15 cellular contexts compared by ENCODE assay signal in genomic region chr19:56170261-56170660, GRCh38. TPM values are rescaled to one million over a fixed set of nuclear protein-coding genes. Genes with fewer than 3 reads are reported as not detected.
DNase-seq lines count a peak whose midpoint lies in the region; ATAC-seq, FAIRE-seq and TF ChIP-seq lines count a peak whose summit lies in the region.
"Had no signal": no experiment of that assay in that cellular context is flagged by ENCODE, and none has a peak within 500 bp of the region (broad histone marks: within the 10 kb centered on the region; RNA-seq: fewer than 3 reads in every experiment).

No MANE protein-coding gene starts in this region.

- H3K9ac ChIP-seq in smooth muscle cell (ENCODE audit: low read depth): no peak overlapping the region
- H3K9ac ChIP-seq: parathyroid adenoma had no signal

- TF ChIP-seq CTCF in heart left ventricle (IDR thresholded peaks at IDR 0.05): no peak
- no peak for TF ChIP-seq CTCF in RWPE2 (IDR thresholded peaks at IDR 0.05; ENCODE audit: poor library complexity, severe bottlenecking)
- TF ChIP-seq CTCF in smooth muscle cell (IDR thresholded peaks at IDR 0.05; ENCODE audit: borderline replicate concordance, insufficient read depth, poor library complexity, severe bottlenecking): no peak

- H3K79me2 ChIP-seq in smooth muscle cell (ENCODE audit: low read depth): no peaks in the 10 kb centered on the region
- H3K79me2 ChIP-seq: parathyroid adenoma had no signal

- peaks cover 4% of the 10 kb centered on the region for H3K27me3 Mint-ChIP-seq in activated T-helper 1 cell treated with anti-CD3 and anti-CD28 coated beads, Interleukin-12 subunit alpha, Interleukin-12 subunit beta, Interleukin-2, Interleukin-4 antibody, amounts not matched to agents 30 ng/mL and 10 ng/mL and 1 ng/mL, durations not matched to agents 14 hours and 24 hours and 36 hours (ENCODE audit: insufficient read depth)

- FAIRE-seq in urothelium cell line (lab: Jason Lieb, UNC): peak; percentile 79
- FAIRE-seq: kidney had no signal

- H3K4me3 Mint-ChIP-seq in activated T-helper 1 cell treated with anti-CD3 and anti-CD28 coated beads, Interleukin-12 subunit alpha, Interleukin-12 subunit beta, Interleukin-2, Interleukin-4 antibody, amounts not matched to agents 30 ng/mL and 10 ng/mL and 1 ng/mL, durations not matched to agents 14 hours and 24 hours and 36 hours: no peak overlapping the region
- H3K4me3 Mint-ChIP-seq: activated CD8-positive, alpha-beta T cell treated with anti-CD3 and anti-CD28 coated beads for 36 hours had no signal

- peaks cover 0 to 9% (median 6%) of the 10 kb centered on the region in 9 donors for H3K27me3 ChIP-seq in heart left ventricle
- H3K27me3 ChIP-seq in RWPE2 (ENCODE audit: insufficient read depth, poor library complexity, severe bottlenecking): no peaks in the 10 kb centered on the region
- H3K27me3 ChIP-seq in smooth muscle cell (ENCODE audit: low read depth): no peaks in the 10 kb centered on the region

- H3K4me1 ChIP-seq in heart left ventricle (peaks cover 0 to 6% (median 0%) of the 10 kb centered on the region in 12 donors), RWPE2 (ENCODE audit: insufficient read depth, poor library complexity, severe bottlenecking) (peaks cover 5% of the 10 kb centered on the region), smooth muscle cell (ENCODE audit: low read depth) (peaks cover under 1% of the 10 kb centered on the region)
- H3K4me1 ChIP-seq: parathyroid adenoma had no signal

- H3K27ac ChIP-seq in heart left ventricle (peak overlapping the region in 3 of 12 donors; percentile 5 to 46 (median 28)), RWPE2 (ENCODE audit: poor library complexity, severe bottlenecking) (no peak overlapping the region), smooth muscle cell (ENCODE audit: low read depth) (no peak overlapping the region)
- H3K27ac ChIP-seq: esophagus muscularis mucosa, parathyroid adenoma had no signal

- no peak for TF ChIP-seq POLR2A in heart left ventricle (IDR thresholded peaks at IDR 0.05)

- H3K36me3 Mint-ChIP-seq in activated T-helper 1 cell treated with anti-CD3 and anti-CD28 coated beads, Interleukin-12 subunit alpha, Interleukin-12 subunit beta, Interleukin-2, Interleukin-4 antibody, amounts not matched to agents 30 ng/mL and 10 ng/mL and 1 ng/mL, durations not matched to agents 14 hours and 24 hours and 36 hours (ENCODE audit: low read depth): no peaks in the 10 kb centered on the region

- H3K36me3 ChIP-seq in heart left ventricle: no peaks in the 10 kb centered on the region
- H3K36me3 ChIP-seq in RWPE2 (ENCODE audit: low read depth): no peaks in the 10 kb centered on the region
- H3K36me3 ChIP-seq in smooth muscle cell (ENCODE audit: low read depth): no peaks in the 10 kb centered on the region
- H3K36me3 ChIP-seq: esophagus muscularis mucosa had no signal

- no peak overlapping the region for H3K27ac Mint-ChIP-seq in activated T-helper 1 cell treated with anti-CD3 and anti-CD28 coated beads, Interleukin-12 subunit alpha, Interleukin-12 subunit beta, Interleukin-2, Interleukin-4 antibody, amounts not matched to agents 30 ng/mL and 10 ng/mL and 1 ng/mL, durations not matched to agents 14 hours and 24 hours and 36 hours
- H3K27ac Mint-ChIP-seq: activated CD8-positive, alpha-beta T cell treated with anti-CD3 and anti-CD28 coated beads for 36 hours had no signal

- ATAC-seq in heart left ventricle (peak; percentile 30 to 92 (median 46)), Right ventricle myocardium inferior (no peak), RWPE2 (ENCODE audit: low read depth) (peak; percentile 97)
- ATAC-seq: activated CD8-positive, alpha-beta T cell treated with anti-CD3 and anti-CD28 coated beads for 36 hours had no signal

- H3K4me1 Mint-ChIP-seq in activated T-helper 1 cell treated with anti-CD3 and anti-CD28 coated beads, Interleukin-12 subunit alpha, Interleukin-12 subunit beta, Interleukin-2, Interleukin-4 antibody, amounts not matched to agents 30 ng/mL and 10 ng/mL and 1 ng/mL, durations not matched to agents 14 hours and 24 hours and 36 hours (ENCODE audit: low read depth): no peaks in the 10 kb centered on the region

- no peaks in the 10 kb centered on the region for H3F3A ChIP-seq in smooth muscle cell (ENCODE audit: low read depth)

- no peaks in the 10 kb centered on the region for H4K20me1 ChIP-seq in smooth muscle cell (ENCODE audit: low read depth)

- WGBS in heart left ventricle, 4 donors: 42 to 55% (median 49%) methylated on average over 14 of the region's 14 CpGs
- WGBS in smooth muscle cell (ENCODE audit: low lambda C conversion rate): 82% methylated on average over 14 of the region's 14 CpGs

- H3K9me3 Mint-ChIP-seq in activated T-helper 1 cell treated with anti-CD3 and anti-CD28 coated beads, Interleukin-12 subunit alpha, Interleukin-12 subunit beta, Interleukin-2, Interleukin-4 antibody, amounts not matched to agents 30 ng/mL and 10 ng/mL and 1 ng/mL, durations not matched to agents 14 hours and 24 hours and 36 hours: no peaks in the 10 kb centered on the region
- H3K9me3 Mint-ChIP-seq: activated CD8-positive, alpha-beta T cell treated with anti-CD3 and anti-CD28 coated beads for 36 hours had no signal

- no peak overlapping the region for H3K4me3 ChIP-seq in heart left ventricle
- H3K4me3 ChIP-seq in RWPE2 (ENCODE audit: severe bottlenecking): no peak overlapping the region
- H3K4me3 ChIP-seq in smooth muscle cell: no peak overlapping the region
- H3K4me3 ChIP-seq: esophagus muscularis mucosa had no signal

- no peak overlapping the region for H2AFZ ChIP-seq in smooth muscle cell (ENCODE audit: low read depth)
- H2AFZ ChIP-seq: parathyroid adenoma had no signal

- DNase-seq in heart left ventricle (peak in 3 of 5 donors; percentile 35 to 50 (median 45)), Right ventricle myocardium inferior (ENCODE audit: missing footprints) (no peak), RWPE2 (ENCODE audit: low spot score) (peak; percentile 86), glomerular visceral epithelial cell (ENCODE audit: extremely low spot score) (peak; percentile 90), urothelium cell line (ENCODE audit: low spot score) (peak; percentile 82), midbrain (lab: John Stamatoyannopoulos, UW) (no peak), smooth muscle cell (lab: John Stamatoyannopoulos, UW; ENCODE audit: unreplicated experiment) (no peak)
- DNase-seq in activated T-helper 1 cell treated with anti-CD3 and anti-CD28 coated beads, Interleukin-12 subunit alpha, Interleukin-12 subunit beta, Interleukin-2, Interleukin-4 antibody, amounts not matched to agents 30 ng/mL and 10 ng/mL and 1 ng/mL, durations not matched to agents 14 hours and 24 hours and 36 hours (ENCODE audit: low spot score): no peak
- DNase-seq: activated CD8-positive, alpha-beta T cell treated with anti-CD3 and anti-CD28 coated beads for 36 hours; GOT3; kidney; NCI-H1930 had no signal

- intact Hi-C loops in heart left ventricle (cut with DNase I) (loop anchor here in 4 of 10 donors (2.0 to 10.0 kb wide), 7 partner anchors 13 to 185 kb away; no protein-coding TSS in a partner anchor), Right ventricle myocardium inferior (cut with DNase I) (loop anchor here (2.0 kb wide), 1 partner anchor 89 kb away; no protein-coding TSS in a partner anchor)
- intact Hi-C loops in activated T-helper 1 cell treated with anti-CD3 and anti-CD28 coated beads, Interleukin-12 subunit alpha, Interleukin-12 subunit beta, Interleukin-2, Interleukin-4 antibody, amounts not matched to agents 30 ng/mL and 10 ng/mL and 1 ng/mL, durations not matched to agents 14 hours and 24 hours and 36 hours (cut with micrococcal nuclease): no loop called here

- no peaks in the 10 kb centered on the region for H3K9me3 ChIP-seq in heart left ventricle
- H3K9me3 ChIP-seq in RWPE2 (ENCODE audit: severe bottlenecking): no peaks in the 10 kb centered on the region
- H3K9me3 ChIP-seq in smooth muscle cell (replicated peaks; ENCODE audit: low read depth): no peaks in the 10 kb centered on the region
- H3K9me3 ChIP-seq: esophagus muscularis mucosa had no signal

- H3K4me2 ChIP-seq in smooth muscle cell: no peak overlapping the region

RNA-seq across cellular contexts. Expression of gene GALP, which starts 5.5 kb away (rescaled TPM):
- total RNA-seq in heart left ventricle (not detected), Right ventricle myocardium inferior (not detected), smooth muscle cell (not detected in 2 replicates)
- polyA plus RNA-seq in heart left ventricle (not detected), smooth muscle cell (not detected in 2 replicates)
- total RNA-seq in activated T-helper 1 cell treated with anti-CD3 and anti-CD28 coated beads, Interleukin-12 subunit alpha, Interleukin-12 subunit beta, Interleukin-2, Interleukin-4 antibody, amounts not matched to agents 30 ng/mL and 10 ng/mL and 1 ng/mL, durations not matched to agents 14 hours and 24 hours and 36 hours: not detected in 2 replicates
- total RNA-seq: activated CD8-positive, alpha-beta T cell treated with anti-CD3 and anti-CD28 coated beads for 36 hours; esophagus muscularis mucosa; kidney had no signal

RNA-seq across cellular contexts. Expression of gene ZSCAN5B, which starts 27.3 kb away (rescaled TPM):
- total RNA-seq in heart left ventricle (not detected), Right ventricle myocardium inferior (not detected), smooth muscle cell (not detected in 2 replicates)
- polyA plus RNA-seq in heart left ventricle (under 1 TPM in 1 of 2 donors, not detected in 1; 0.04 TPM), smooth muscle cell (0.19 TPM in 1 of 2 replicates, not detected in the other)
- total RNA-seq in activated T-helper 1 cell treated with anti-CD3 and anti-CD28 coated beads, Interleukin-12 subunit alpha, Interleukin-12 subunit beta, Interleukin-2, Interleukin-4 antibody, amounts not matched to agents 30 ng/mL and 10 ng/mL and 1 ng/mL, durations not matched to agents 14 hours and 24 hours and 36 hours: not detected in 2 replicates
- total RNA-seq: activated CD8-positive, alpha-beta T cell treated with anti-CD3 and anti-CD28 coated beads for 36 hours; kidney; temporal lobe had no signal

RNA-seq across cellular contexts. Expression of gene ZNF444, which starts 29.2 kb away (rescaled TPM):
- total RNA-seq in heart left ventricle: 10 to 100 TPM; 14.8 to 35.8 (median 20.1) TPM
- polyA plus RNA-seq in heart left ventricle: 10 to 100 TPM; 15.9 to 21.4 TPM
- total RNA-seq in Right ventricle myocardium inferior: 29.1 TPM
- total RNA-seq in smooth muscle cell: 10.8 and 20.0 TPM in 2 replicates
- 40.6 and 55.5 TPM in 2 replicates for polyA plus RNA-seq in smooth muscle cell
- total RNA-seq in activated T-helper 1 cell treated with anti-CD3 and anti-CD28 coated beads, Interleukin-12 subunit alpha, Interleukin-12 subunit beta, Interleukin-2, Interleukin-4 antibody, amounts not matched to agents 30 ng/mL and 10 ng/mL and 1 ng/mL, durations not matched to agents 14 hours and 24 hours and 36 hours: 33.8 and 36.5 TPM in 2 replicates

RNA-seq across cellular contexts. Expression of gene ZSCAN5C, which starts 31.8 kb away (rescaled TPM):
- not detected for total RNA-seq in heart left ventricle
- polyA plus RNA-seq in heart left ventricle: not detected
- not detected for total RNA-seq in Right ventricle myocardium inferior
- not detected in 2 replicates for total RNA-seq in smooth muscle cell
- polyA plus RNA-seq in smooth muscle cell: not detected in 2 replicates
- total RNA-seq in activated T-helper 1 cell treated with anti-CD3 and anti-CD28 coated beads, Interleukin-12 subunit alpha, Interleukin-12 subunit beta, Interleukin-2, Interleukin-4 antibody, amounts not matched to agents 30 ng/mL and 10 ng/mL and 1 ng/mL, durations not matched to agents 14 hours and 24 hours and 36 hours: not detected in 2 replicates
- total RNA-seq: activated CD8-positive, alpha-beta T cell treated with anti-CD3 and anti-CD28 coated beads for 36 hours; esophagus muscularis mucosa; kidney; temporal lobe had no signal

RNA-seq across cellular contexts. Expression of gene ZNF787, which starts 49.2 kb away (rescaled TPM):
- 10 to 100 TPM; 11.6 to 40.8 (median 24.9) TPM for total RNA-seq in heart left ventricle
- 10 to 100 TPM; 39.1 to 39.6 TPM for polyA plus RNA-seq in heart left ventricle
- total RNA-seq in Right ventricle myocardium inferior: 35.3 TPM
- 7.4 and 10.0 TPM in 2 replicates for total RNA-seq in smooth muscle cell
- polyA plus RNA-seq in smooth muscle cell: 20.3 and 22.8 TPM in 2 replicates
- 41.8 and 42.6 TPM in 2 replicates for total RNA-seq in activated T-helper 1 cell treated with anti-CD3 and anti-CD28 coated beads, Interleukin-12 subunit alpha, Interleukin-12 subunit beta, Interleukin-2, Interleukin-4 antibody, amounts not matched to agents 30 ng/mL and 10 ng/mL and 1 ng/mL, durations not matched to agents 14 hours and 24 hours and 36 hours

Comparison
In these comparisons a context has a peak if more than half of its experiments do, and no peak if none do; other contexts are left out.
1. DNase-seq: peak in heart left ventricle (3 of 5), RWPE2 (single experiment), glomerular visceral epithelial cell (single experiment) and urothelium cell line (single experiment); none in Right ventricle myocardium inferior (single experiment), midbrain (single experiment), smooth muscle cell (single experiment) and activated T-helper 1 cell treated with anti-CD3 and anti-CD28 coated beads, Interleukin-12 subunit alpha, Interleukin-12 subunit beta, Interleukin-2, Interleukin-4 antibody, amounts not matched to agents 30 ng/mL and 10 ng/mL and 1 ng/mL, durations not matched to agents 14 hours and 24 hours and 36 hours (single experiment).